Comparison of ENCODE assay signal across 8 cellular contexts in the genomic region with DNA sequence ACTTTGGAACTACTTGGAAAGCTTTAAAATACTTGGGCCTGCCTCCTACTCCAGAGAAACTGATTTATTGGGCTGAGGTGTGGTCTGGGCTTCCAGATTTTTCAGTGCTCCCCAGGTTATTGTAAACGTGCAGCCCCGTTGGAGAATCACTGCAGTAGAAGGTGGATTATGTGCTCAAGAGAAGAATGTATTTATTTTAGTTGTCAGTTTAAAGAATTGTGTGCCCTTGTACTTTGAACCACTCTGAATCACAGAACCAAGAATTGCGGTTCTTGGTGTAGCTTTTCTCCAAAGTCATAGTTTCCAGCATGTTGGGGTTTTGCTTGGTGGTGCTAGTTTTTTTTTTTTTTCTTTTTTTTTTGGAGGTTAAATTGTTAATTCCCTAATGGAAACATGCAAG. TPM values are rescaled to one million over a fixed set of nuclear protein-coding genes. Genes with fewer than 3 reads are reported as not detected.
DNase-seq lines count a peak whose midpoint lies in the region; ATAC-seq and TF ChIP-seq lines count a peak whose summit lies in the region.

No MANE protein-coding gene starts in this region.

- dilution Hi-C loops in IMR-90 (cut with HindIII; ENCODE audit: low sequenced_read_pairs, unreplicated experiment): no loop called here

- peak overlapping the region; percentile 95 for H2AK9ac ChIP-seq in IMR-90 (replicated peaks; ENCODE audit: low read depth, low read length, poor library complexity)

- peak overlapping the region; percentile 47 for H3K27ac ChIP-seq in AG04450 (ENCODE audit: low read depth, low read length)
- no peak overlapping the region for H3K27ac ChIP-seq in IMR-90 (ENCODE audit: insufficient read depth, low read length)

- H2BK20ac ChIP-seq in IMR-90 (ENCODE audit: low read depth, low read length): no peak overlapping the region

- TF ChIP-seq POLR2A in IMR-90 (IDR thresholded peaks at IDR 0.05; ENCODE audit: low read depth, low read length): no peak

- peaks cover 33 to 56% of the 10 kb centered on the region in 2 experiments for H3K79me1 ChIP-seq in IMR-90 (ENCODE audit: low read depth in 1 of 2, low read length in 2 of 2)

- peaks cover 40 to 66% (median 62%) of the 10 kb centered on the region in 4 donors for H3K4me1 Mint-ChIP-seq in naive thymus-derived CD8-positive, alpha-beta T cell

- peak overlapping the region; percentile 93 for H3K4me2 ChIP-seq in IMR-90 (ENCODE audit: low read depth, low read length)

- no peak for TF ChIP-seq RAD21 in IMR-90 (IDR thresholded peaks at IDR 0.05; ENCODE audit: low read length)

- peaks cover 5% of the 10 kb centered on the region; the same call in 1 of the 2 replicates for H3K4me1 ChIP-seq in IMR-90 (ENCODE audit: control insufficient read depth, insufficient read depth, low read length)

- H3K56ac ChIP-seq in IMR-90 (ENCODE audit: extremely low read depth, insufficient read depth, low read length): 0 out of 2 replicates have a peak overlapping the region, but pooled peaks have one; percentile 44

- no CpG with 5 or more reads among the region's 3 CpGs for WGBS in IMR-90 (ENCODE audit: extremely low coverage in 2 of 2, insufficient read length in 1 of 2), 2 experiments

- peaks cover 0 to 18% (median 6%) of the 10 kb centered on the region in 9 donors for H3K9me3 Mint-ChIP-seq in naive thymus-derived CD8-positive, alpha-beta T cell

- no peaks in the 10 kb centered on the region for H3K27me3 Mint-ChIP-seq in naive thymus-derived CD8-positive, alpha-beta T cell

- DNase-seq in AG04450 (ENCODE audit: low read depth, low spot score) (no peak), IMR-90 (peak; percentile 77), choroid plexus epithelial cell (ENCODE audit: low read depth) (peak; percentile 29), DMS114 treated with DMSO at 0.1 percent for 48 hours (lab: John Stamatoyannopoulos, UW; ENCODE audit: unreplicated experiment) (no peak), SKM-1 treated with dmso at 0.1 percent for 144 hours (lab: John Stamatoyannopoulos, UW; ENCODE audit: unreplicated experiment) (no peak), iPS-NIHi11 (ENCODE audit: low spot score) (no peak), midbrain (lab: John Stamatoyannopoulos, UW) (no peak)
- DNase-seq in naive thymus-derived CD8-positive, alpha-beta T cell: no peak

- H4K91ac ChIP-seq in IMR-90 (ENCODE audit: insufficient read depth, low read depth, low read length): no peak overlapping the region

- H3K9me3 ChIP-seq in AG04450 (ENCODE audit: control insufficient read depth, insufficient read depth, low read length): peaks cover 17% of the 10 kb centered on the region
- 0 out of 2 replicates have a peak, but pooled peaks cover 4% of the 10 kb centered on the region for H3K9me3 ChIP-seq in IMR-90 (ENCODE audit: control insufficient read depth, insufficient read depth, low read length)

- peak overlapping the region; percentile 38; the same call in 1 of the 2 replicates for H3K18ac ChIP-seq in IMR-90 (ENCODE audit: low read depth, low read length)

- POLR2A ChIA-PET in AG04450 (lab: Yijun Ruan, JAX): interaction anchor here (0.5 to 0.7 kb wide), 3 partner anchors 12 to 450 kb away, joined by 3 read pairs; no protein-coding TSS in a partner anchor
- POLR2A ChIA-PET in IMR-90 (lab: Charles Lee; ENCODE audit: unreplicated experiment): interaction anchor here (0.6 kb wide), 2 partner anchors 102 to 135 kb away, joined by 4 read pairs; no protein-coding TSS in a partner anchor
- POLR2A ChIA-PET in naive thymus-derived CD8-positive, alpha-beta T cell (lab: Charles Lee): interaction anchor here (0.7 to 5.6 kb wide), 4 partner anchors 13 to 263 kb away, joined by 3 to 42 read pairs (median 6); a partner anchor contains a TSS

- peaks cover 19% of the 10 kb centered on the region for H3K9me1 ChIP-seq in IMR-90 (ENCODE audit: insufficient read depth, low read length)

- H3K4ac ChIP-seq in IMR-90 (ENCODE audit: low read depth, low read length): no peak overlapping the region

- no peak overlapping the region for H4K5ac ChIP-seq in IMR-90 (ENCODE audit: low read depth, low read length)

- CTCF ChIA-PET in AG04450 (lab: Charles Lee) (interaction anchor here (0.8 to 1.1 kb wide), 3 partner anchors 14 to 302 kb away, joined by 3 read pairs; no protein-coding TSS in a partner anchor), IMR-90 (lab: Yijun Ruan, JAX) (interaction anchor here (1.3 kb wide), 1 partner anchor 14 kb away, joined by 5 read pairs; no protein-coding TSS in a partner anchor)

- no peak overlapping the region for H2BK15ac ChIP-seq in IMR-90 (ENCODE audit: low read depth, low read length)

- H2AK5ac ChIP-seq in IMR-90 (ENCODE audit: low read depth, low read length): no peak overlapping the region

- no peak overlapping the region for H2BK120ac ChIP-seq in IMR-90 (ENCODE audit: low read depth, low read length)

- H3K4me3 ChIP-seq in AG04450 (ENCODE audit: low read depth, low read length) (peak overlapping the region; percentile 87), IMR-90 (ENCODE audit: insufficient read depth, low read depth, low read length) (peak overlapping the region; percentile 73), choroid plexus epithelial cell (ENCODE audit: low read depth, low read length) (peak overlapping the region; percentile 79)

- H3K36me3 Mint-ChIP-seq in naive thymus-derived CD8-positive, alpha-beta T cell: peaks cover 0 to 47% (median 30%) of the 10 kb centered on the region in 3 donors

- H3K23ac ChIP-seq in IMR-90 (ENCODE audit: low read depth, low read length): peak overlapping the region; percentile 99; the same call in 1 of the 2 replicates

- no TSS peak for BruUV-seq in IMR-90 (replicated peaks; lab: Mats Ljungman, UMichigan)

- TF ChIP-seq CTCF in AG04450 (IDR thresholded peaks at IDR 0.05; ENCODE audit: low read depth, low read length) (no peak), IMR-90 (conservative IDR thresholded peaks at IDR 0.05; ENCODE audit: low read depth, low read length) (no peak), choroid plexus epithelial cell (conservative IDR thresholded peaks at IDR 0.05; ENCODE audit: low read depth, low read length) (no peak)

- peak overlapping the region; percentile 86; the same call in 1 of the 2 replicates for H3K9ac ChIP-seq in IMR-90 (ENCODE audit: low read depth, low read length)

- no peak overlapping the region for H2BK5ac ChIP-seq in IMR-90 (ENCODE audit: low read depth, low read length, poor library complexity, severe bottlenecking)

- peak overlapping the region; percentile 95 to 100 (median 98) for H3K4me3 Mint-ChIP-seq in naive thymus-derived CD8-positive, alpha-beta T cell

- ATAC-seq in IMR-90 (ENCODE audit: low read depth): no peak
- ATAC-seq in naive thymus-derived CD8-positive, alpha-beta T cell: no peak

- peaks cover 14% of the 10 kb centered on the region for H3K36me3 ChIP-seq in IMR-90 (ENCODE audit: control insufficient read depth, insufficient read depth, low read length)

- in situ Hi-C loops in IMR-90 (cut with MboI; ENCODE audit: low sequenced_read_pairs): no loop called here

- peaks cover 28% of the 10 kb centered on the region for H4K20me1 ChIP-seq in IMR-90 (ENCODE audit: insufficient read depth, low read length)

- H3K27ac Mint-ChIP-seq in naive thymus-derived CD8-positive, alpha-beta T cell: peak overlapping the region; percentile 85 to 98 (median 95)

- H3K14ac ChIP-seq in IMR-90 (replicated peaks; ENCODE audit: low read depth, low read length): peak overlapping the region; percentile 97; the same call in 1 of the 2 replicates

- intact Hi-C loops in IMR-90 (cut with micrococcal nuclease): no loop called here

- H2AFZ ChIP-seq in IMR-90 (replicated peaks; ENCODE audit: low read length, poor library complexity): no peak overlapping the region

- H3K27me3 ChIP-seq in AG04450 (ENCODE audit: control insufficient read depth, insufficient read depth, low read length) (no peaks in the 10 kb centered on the region), IMR-90 (ENCODE audit: control insufficient read depth, insufficient read depth, low read length) (no peaks in the 10 kb centered on the region)

- no peak overlapping the region for H4K8ac ChIP-seq in IMR-90 (ENCODE audit: low read depth in 2 of 2, low read length in 2 of 2)

TF ChIP-seq in IMR-90, 13 proteins besides CTCF, POLR2A, EP300 and RAD21 (continues in another document):
- TF ChIP-seq MXI1 (IDR thresholded peaks at IDR 0.05; ENCODE audit: borderline replicate concordance, low read depth, low read length): no peak
- TF ChIP-seq MAZ (IDR thresholded peaks at IDR 0.05; ENCODE audit: borderline replicate concordance, low read depth, low read length): no peak
- TF ChIP-seq BHLHE40 (IDR thresholded peaks at IDR 0.05; ENCODE audit: low read depth, low read length): peak; percentile 14; the same call in 1 of the 2 replicates
- TF ChIP-seq RCOR1 (IDR thresholded peaks at IDR 0.05; ENCODE audit: insufficient replicate concordance, low read length): no peak
- no peak for TF ChIP-seq RFX5 (IDR thresholded peaks at IDR 0.05; ENCODE audit: low read depth, low read length)
- TF ChIP-seq, protein P1, sequence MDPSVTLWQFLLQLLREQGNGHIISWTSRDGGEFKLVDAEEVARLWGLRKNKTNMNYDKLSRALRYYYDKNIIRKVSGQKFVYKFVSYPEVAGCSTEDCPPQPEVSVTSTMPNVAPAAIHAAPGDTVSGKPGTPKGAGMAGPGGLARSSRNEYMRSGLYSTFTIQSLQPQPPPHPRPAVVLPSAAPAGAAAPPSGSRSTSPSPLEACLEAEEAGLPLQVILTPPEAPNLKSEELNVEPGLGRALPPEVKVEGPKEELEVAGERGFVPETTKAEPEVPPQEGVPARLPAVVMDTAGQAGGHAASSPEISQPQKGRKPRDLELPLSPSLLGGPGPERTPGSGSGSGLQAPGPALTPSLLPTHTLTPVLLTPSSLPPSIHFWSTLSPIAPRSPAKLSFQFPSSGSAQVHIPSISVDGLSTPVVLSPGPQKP (IDR thresholded peaks at IDR 0.05; ENCODE audit: borderline replicate concordance, low read depth, low read length): no peak

RNA-seq across cellular contexts. Expression of a gene that starts 1.6 kb away (rescaled TPM):
- polyA plus RNA-seq in AG04450 (2011; rRNA removed) (17.7 and 20.5 TPM in 2 replicates), IMR-90 (2012; rRNA removed) (15.0 and 18.8 TPM in 2 replicates)
- polyA minus RNA-seq in AG04450 (2011; rRNA and poly(A)+ RNA removed): 29.1 and 30.2 TPM in 2 replicates
- total RNA-seq in IMR-90 (2012; rRNA removed): 7.8 and 9.0 TPM in 2 replicates
- polyA plus RNA-seq in IMR-90 (2012; cell fraction: cytosol; rRNA removed): 9.1 and 10.1 TPM in 2 replicates
- 11.1 and 22.6 TPM in 2 replicates for polyA plus RNA-seq in IMR-90 (2012; cell fraction: nucleus; rRNA removed; ENCODE audit: low replicate concordance)
- 10 to 100 TPM; 68.1 to 71.1 TPM for total RNA-seq in naive thymus-derived CD8-positive, alpha-beta T cell
- polyA plus RNA-seq in naive thymus-derived CD8-positive, alpha-beta T cell: 10 to 100 TPM; 11.5 to 20.9 (median 14.5) TPM

RNA-seq across cellular contexts. Expression of a gene that starts 42.9 kb away (rescaled TPM):
- 0.10 TPM in 1 of 2 replicates, not detected in the other for polyA plus RNA-seq in AG04450 (2011; rRNA removed)
- 0.17 and 0.41 TPM in 2 replicates for polyA minus RNA-seq in AG04450 (2011; rRNA and poly(A)+ RNA removed)
- not detected in 2 replicates for total RNA-seq in IMR-90 (2012; rRNA removed)
- polyA plus RNA-seq in IMR-90 (2012; rRNA removed): 0.27 TPM in 1 of 2 replicates, not detected in the other
- polyA plus RNA-seq in IMR-90 (2012; cell fraction: cytosol; rRNA removed): not detected in 2 replicates
- 0.11 and 0.62 TPM in 2 replicates for polyA plus RNA-seq in IMR-90 (2012; cell fraction: nucleus; rRNA removed; ENCODE audit: low replicate concordance)
- total RNA-seq in naive thymus-derived CD8-positive, alpha-beta T cell: 1 to 10 TPM; 1.3 to 1.4 TPM
- polyA plus RNA-seq in naive thymus-derived CD8-positive, alpha-beta T cell: 1 to 10 TPM in 1 of 3 donors, under 1 TPM in 1, not detected in 1; 0.22 to 3.2 TPM

Comparison
In these comparisons a context has a peak if more than half of its experiments do, and no peak if none do; other contexts are left out.
1. DNase-seq: peak in IMR-90 (single experiment) and choroid plexus epithelial cell (single experiment); none in AG04450 (single experiment), naive thymus-derived CD8-positive, alpha-beta T cell (0 of 10), DMS114 treated with DMSO at 0.1 percent for 48 hours (single experiment), SKM-1 treated with dmso at 0.1 percent for 144 hours (single experiment), iPS-NIHi11 (single experiment) and midbrain (single experiment).
2. Peak in every context shown above with its lines, with median percentiles within 50 percentile points of each other: H3K4me3 ChIP-seq.